27 cellular contexts compared by ENCODE assay signal in genomic region chr11:88266919-88267318, GRCh38.
DNase-seq lines count a peak whose midpoint lies in the region; ATAC-seq and TF ChIP-seq lines count a peak whose summit lies in the region.
"Had no signal": no experiment of that assay in that cellular context is flagged by ENCODE, and none has a peak within 500 bp of the region (broad histone marks: within the 10 kb centered on the region; RNA-seq: fewer than 3 reads in every experiment).

No MANE protein-coding gene starts in this region.

- H3K4me3 ChIP-seq in left ventricle myocardium inferior: no peak overlapping the region
- H3K4me3 ChIP-seq: body of pancreas, prostate gland, spleen, stomach, vagina had no signal

- no peaks in the 10 kb centered on the region for H3K4me1 ChIP-seq in left ventricle myocardium inferior
- H3K4me1 ChIP-seq: body of pancreas, prostate gland, spleen, stomach, vagina had no signal

- H3K27ac ChIP-seq in left ventricle myocardium inferior (replicated peaks): no peak overlapping the region
- H3K27ac ChIP-seq: body of pancreas, prostate gland, spleen, stomach, vagina had no signal

- peaks cover 64% of the 10 kb centered on the region for H3K36me3 Mint-ChIP-seq in activated CD4-positive, alpha-beta T cell treated with anti-CD3 and anti-CD28 coated beads, Interleukin-2, amount 10 ng/mL, durations not matched to agents 7 days and 5 days (ENCODE audit: low read depth)

- no peaks in the 10 kb centered on the region for H3K27me3 ChIP-seq in left ventricle myocardium inferior (ENCODE audit: low read depth)
- H3K27me3 ChIP-seq: body of pancreas, spleen, stomach, vagina had no signal

- intact Hi-C loops in left ventricle myocardium inferior (cut with micrococcal nuclease): no loop called here

- H3K27me3 Mint-ChIP-seq in activated CD4-positive, alpha-beta T cell treated with anti-CD3 and anti-CD28 coated beads, Interleukin-2, amount 10 ng/mL, durations not matched to agents 7 days and 5 days: no peaks in the 10 kb centered on the region
- H3K27me3 Mint-ChIP-seq: activated naive CD4-positive, alpha-beta T cell treated with anti-CD3 and anti-CD28 coated beads, Interleukin-2, amount 10 ng/mL, durations not matched to agents 7 days and 5 days; CD8-positive, alpha-beta memory T cell; naive thymus-derived CD8-positive, alpha-beta T cell had no signal

- H3K27ac Mint-ChIP-seq in activated CD4-positive, alpha-beta T cell treated with anti-CD3 and anti-CD28 coated beads, Interleukin-2, amount 10 ng/mL, durations not matched to agents 7 days and 5 days: no peak overlapping the region
- H3K27ac Mint-ChIP-seq: activated naive CD4-positive, alpha-beta T cell treated with anti-CD3 and anti-CD28 coated beads, Interleukin-2, amount 10 ng/mL, durations not matched to agents 7 days and 5 days; CD8-positive, alpha-beta memory T cell; naive thymus-derived CD8-positive, alpha-beta T cell had no signal

- H3K9me3 ChIP-seq in left ventricle myocardium inferior (replicated peaks): peaks cover 22% of the 10 kb centered on the region
- H3K9me3 ChIP-seq: body of pancreas, prostate gland, vagina had no signal

- peak; percentile 8 for TF ChIP-seq CTCF in GM10248 (IDR thresholded peaks at IDR 0.05; ENCODE audit: control extremely low read depth, extremely low read depth, low read depth, missing control alignments)
- TF ChIP-seq CTCF in left ventricle myocardium inferior (IDR thresholded peaks at IDR 0.05; ENCODE audit: borderline replicate concordance): no peak

- DNase-seq in GM10248 (ENCODE audit: extremely low spot score): no peak
- DNase-seq in MV-4-11 (lab: John Stamatoyannopoulos, UW): peak; percentile 93
- DNase-seq in NCI-H146 treated with DMSO at 0.1 percent for 48 hours (lab: John Stamatoyannopoulos, UW; ENCODE audit: unreplicated experiment): no peak
- no peak for DNase-seq in left ventricle myocardium inferior
- no peak for DNase-seq in GM19238 (ENCODE audit: insufficient read length, low spot score)
- DNase-seq in activated CD4-positive, alpha-beta T cell treated with anti-CD3 and anti-CD28 coated beads, Interleukin-2, amount 10 ng/mL, durations not matched to agents 7 days and 5 days: no peak
- DNase-seq: ACHN; activated CD4-positive, CD25-positive, alpha-beta regulatory T cell treated with anti-CD3 and anti-CD28 coated beads, Interleukin-2, amount 50 U/mL, for 72 hours; activated CD8-positive, alpha-beta memory T cell treated with anti-CD3 and anti-CD28 coated beads, Interleukin-2, amount 50 U/mL, for 48 hours; activated naive CD4-positive, alpha-beta T cell treated with anti-CD3 and anti-CD28 coated beads, Interleukin-2, amount 10 ng/mL, durations not matched to agents 7 days and 5 days; body of pancreas; CD8-positive, alpha-beta memory T cell; cortex of kidney; erythroblast; immature natural killer cell; mammary epithelial cell; naive thymus-derived CD8-positive, alpha-beta T cell; NCI-H2029; NCI-H526 treated with DMSO at 0.1 percent for 48 hours; Right ventricle myocardium superior; spleen; stomach had no signal

- no peaks in the 10 kb centered on the region for H3K36me3 ChIP-seq in left ventricle myocardium inferior
- H3K36me3 ChIP-seq: prostate gland, vagina had no signal

- ATAC-seq in GM19351 (IDR thresholded peaks at IDR 0.05; ENCODE audit: unreplicated experiment) (peak; percentile 89), HG02884 (IDR thresholded peaks at IDR 0.05; ENCODE audit: unreplicated experiment) (peak; percentile 67)
- ATAC-seq: body of pancreas; HCT116; naive thymus-derived CD8-positive, alpha-beta T cell had no signal

- H3K4me3 Mint-ChIP-seq in activated CD4-positive, alpha-beta T cell treated with anti-CD3 and anti-CD28 coated beads, Interleukin-2, amount 10 ng/mL, durations not matched to agents 7 days and 5 days: no peak overlapping the region
- H3K4me3 Mint-ChIP-seq: activated naive CD4-positive, alpha-beta T cell treated with anti-CD3 and anti-CD28 coated beads, Interleukin-2, amount 10 ng/mL, durations not matched to agents 7 days and 5 days; CD8-positive, alpha-beta memory T cell; immature natural killer cell; naive thymus-derived CD8-positive, alpha-beta T cell had no signal

- peaks cover 14% of the 10 kb centered on the region for H3K9me3 Mint-ChIP-seq in activated CD4-positive, alpha-beta T cell treated with anti-CD3 and anti-CD28 coated beads, Interleukin-2, amount 10 ng/mL, durations not matched to agents 7 days and 5 days

- peaks cover 2% of the 10 kb centered on the region for H3K4me1 Mint-ChIP-seq in activated CD4-positive, alpha-beta T cell treated with anti-CD3 and anti-CD28 coated beads, Interleukin-2, amount 10 ng/mL, durations not matched to agents 7 days and 5 days
- H3K4me1 Mint-ChIP-seq: activated naive CD4-positive, alpha-beta T cell treated with anti-CD3 and anti-CD28 coated beads, Interleukin-2, amount 10 ng/mL, durations not matched to agents 7 days and 5 days; naive thymus-derived CD8-positive, alpha-beta T cell had no signal

- CTCF ChIA-PET in GM10248 (lab: Yijun Ruan, JAX): interaction anchor here (1.1 to 1.3 kb wide), 2 partner anchors 34 to 51 kb away, joined by 3 to 4 read pairs; no protein-coding TSS in a partner anchor
- CTCF ChIA-PET in activated CD4-positive, alpha-beta T cell treated with anti-CD3 and anti-CD28 coated beads, Interleukin-2, amount 10 ng/mL, durations not matched to agents 7 days and 5 days (lab: Charles Lee): interaction anchor here (1.0 kb wide), 1 partner anchor 53 kb away, joined by 3 read pairs; no protein-coding TSS in a partner anchor

- POLR2A ChIA-PET in GM10248 (lab: Yijun Ruan, JAX): no interaction called here
- POLR2A ChIA-PET in activated CD4-positive, alpha-beta T cell treated with anti-CD3 and anti-CD28 coated beads, Interleukin-2, amount 10 ng/mL, durations not matched to agents 7 days and 5 days (lab: Charles Lee): no interaction called here
